ENCODE assay signal across 9 cellular contexts in genomic region chr7:16660702-16661464, GRCh38. TPM values are rescaled to one million over a fixed set of nuclear protein-coding genes. Genes with fewer than 3 reads are reported as not detected.
DNase-seq lines count a peak whose midpoint lies in the region; ATAC-seq lines count a peak whose summit lies in the region.
"Had no signal": no experiment of that assay in that cellular context is flagged by ENCODE, and none has a peak within 500 bp of the region (broad histone marks: within the 10 kb centered on the region; RNA-seq: fewer than 3 reads in every experiment).

No MANE protein-coding gene starts in this region.

- POLR2A ChIA-PET in CD4-positive, alpha-beta memory T cell (lab: Charles Lee; ENCODE audit: partially characterized antibody) = interaction anchor here (0.6 to 0.7 kb wide), 2 partner anchors 20 to 456 kb away, joined by 3 read pairs; no protein-coding TSS in a partner anchor

- no peak overlapping the region for H3K27ac ChIP-seq in CD4-positive, alpha-beta memory T cell (ENCODE audit: low read depth, low read length)

- H3K27me3 Mint-ChIP-seq in CD4-positive, alpha-beta memory T cell = no peaks in the 10 kb centered on the region
- H3K27me3 Mint-ChIP-seq in immature natural killer cell (ENCODE audit: low read depth in 3 of 3) = no peaks in the 10 kb centered on the region

- DNase-seq in NCI-H2171 treated with DMSO at 0.1 percent for 48 hours (lab: John Stamatoyannopoulos, UW) = peak; percentile 35
- no peak for DNase-seq in NCI-H2171 (lab: John Stamatoyannopoulos, UW)
- DNase-seq in NCI-H69 (lab: John Stamatoyannopoulos, UW) = peak; percentile 47
- peak; percentile 51 for DNase-seq in renal cortical epithelial cell (ENCODE audit: low read depth)
- no peak for DNase-seq in CD4-positive, alpha-beta memory T cell
- no peak for DNase-seq in immature natural killer cell
- no peak for DNase-seq in GM19238 (ENCODE audit: insufficient read length, low spot score)
- DNase-seq: anterior cingulate cortex had no signal

- H3K4me1 Mint-ChIP-seq in CD4-positive, alpha-beta memory T cell = peaks cover 8 to 25% (median 14%) of the 10 kb centered on the region in 4 donors
- H3K4me1 Mint-ChIP-seq in immature natural killer cell = peaks cover 11 to 25% of the 10 kb centered on the region in 2 donors

- no peak overlapping the region for H3K4me3 ChIP-seq in CD4-positive, alpha-beta memory T cell (ENCODE audit: low read length in 2 of 2)

- H3K36me3 ChIP-seq in CD4-positive, alpha-beta memory T cell (ENCODE audit: insufficient read depth, low read length) = no peaks in the 10 kb centered on the region

- H3K9me3 Mint-ChIP-seq in CD4-positive, alpha-beta memory T cell = no peaks in the 10 kb centered on the region
- H3K9me3 Mint-ChIP-seq in immature natural killer cell = no peaks in the 10 kb centered on the region

- no peak overlapping the region for H3K27ac Mint-ChIP-seq in CD4-positive, alpha-beta memory T cell
- H3K27ac Mint-ChIP-seq in immature natural killer cell = no peak overlapping the region

- H3K4me1 ChIP-seq in CD4-positive, alpha-beta memory T cell (ENCODE audit: insufficient read depth, low read length) = no peaks in the 10 kb centered on the region

- no peak overlapping the region for H3K4me3 Mint-ChIP-seq in CD4-positive, alpha-beta memory T cell
- H3K4me3 Mint-ChIP-seq in immature natural killer cell = no peak overlapping the region

- no peaks in the 10 kb centered on the region for H3K27me3 ChIP-seq in CD4-positive, alpha-beta memory T cell (ENCODE audit: insufficient read depth, low read length)

- H3K36me3 Mint-ChIP-seq in CD4-positive, alpha-beta memory T cell = peaks cover 11 to 21% of the 10 kb centered on the region in 2 donors
- peaks cover 0 to 4% (median 3%) of the 10 kb centered on the region in 3 donors for H3K36me3 Mint-ChIP-seq in immature natural killer cell

- intact Hi-C loops in CD4-positive, alpha-beta memory T cell (cut with micrococcal nuclease) = no loop called here

- peak; percentile 91 for ATAC-seq in esophagus mucosa

- CTCF ChIA-PET in CD4-positive, alpha-beta memory T cell (lab: Charles Lee; ENCODE audit: partially characterized antibody) = no interaction called here

- H3K9me3 ChIP-seq in CD4-positive, alpha-beta memory T cell (ENCODE audit: control insufficient read depth in 1 of 2, low read length in 2 of 2) = no peaks in the 10 kb centered on the region

RNA-seq across cellular contexts. Expression of gene BZW2, which starts 14.9 kb away (rescaled TPM):
- total RNA-seq in esophagus mucosa = 58.9 TPM
- 93.6 and 144 TPM in 2 replicates for total RNA-seq in renal cortical epithelial cell
- total RNA-seq in CD4-positive, alpha-beta memory T cell = 10 to 100 TPM; 18.6 to 18.7 TPM
- 10 to 100 TPM; 48.4 to 58.7 TPM for polyA plus RNA-seq in CD4-positive, alpha-beta memory T cell
- 10 to 100 TPM; 35.8 to 47.8 (median 41.2) TPM for polyA plus RNA-seq in immature natural killer cell

RNA-seq across cellular contexts. Expression of gene ANKMY2, which starts 15.3 kb away (rescaled TPM):
- total RNA-seq in esophagus mucosa (7.3 TPM), renal cortical epithelial cell (35.4 and 52.0 TPM in 2 replicates)
- total RNA-seq in CD4-positive, alpha-beta memory T cell = 10 to 100 TPM; 13.6 to 20.3 TPM
- 10 to 100 TPM; 14.9 to 21.4 TPM for polyA plus RNA-seq in CD4-positive, alpha-beta memory T cell
- 10 to 100 TPM; 22.2 to 30.5 (median 24.3) TPM for polyA plus RNA-seq in immature natural killer cell

Comparison
In these comparisons a context has a peak if more than half of its experiments do, and no peak if none do; other contexts are left out.
1. DNase-seq: peak in NCI-H2171 treated with DMSO at 0.1 percent for 48 hours (single experiment), NCI-H69 (single experiment) and renal cortical epithelial cell (single experiment); none in NCI-H2171 (single experiment), CD4-positive, alpha-beta memory T cell (0 of 5), immature natural killer cell (0 of 3) and GM19238 (single experiment).